26 cellular contexts compared by ENCODE assay signal in the genomic region with DNA sequence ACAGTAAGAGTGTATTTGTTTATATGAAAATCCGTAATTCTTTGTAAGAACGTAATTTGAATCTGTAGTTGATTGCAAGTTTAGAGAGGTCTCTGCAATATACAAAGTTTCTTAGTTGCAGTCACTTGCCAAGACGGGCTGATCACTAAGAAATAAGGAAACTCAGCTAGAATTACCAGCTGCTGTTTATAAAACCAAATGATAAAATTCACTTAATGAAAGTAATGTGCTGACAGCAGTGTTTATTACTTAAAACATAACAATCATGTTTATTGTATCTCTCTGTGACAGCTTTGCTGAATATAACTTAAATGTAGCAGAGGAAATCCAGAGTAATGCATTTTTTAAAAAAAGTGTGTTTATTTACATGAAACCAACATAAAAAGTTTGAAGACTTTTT. TPM values are rescaled to one million over a fixed set of nuclear protein-coding genes. Genes with fewer than 3 reads are reported as not detected.
A peak's percentile ranks its signal among the peaks of the same experiment; 100 is the strongest.
DNase-seq lines count a peak whose midpoint lies in the region; ATAC-seq, FAIRE-seq and TF ChIP-seq lines count a peak whose summit lies in the region.
"Had no signal": no experiment of that assay in that cellular context is flagged by ENCODE, and none has a peak within 500 bp of the region (broad histone marks: within the 10 kb centered on the region; RNA-seq: fewer than 3 reads in every experiment).

No MANE protein-coding gene starts in this region.

- no peak for TF ChIP-seq RAD21 in HepG2 (CRISPR knock-in tag; IDR thresholded peaks at IDR 0.05)

- TF ChIP-seq CTCF in HepG2 (CRISPR knock-in tag; IDR thresholded peaks at IDR 0.05), result no peak
- TF ChIP-seq CTCF in right lobe of liver (IDR thresholded peaks at IDR 0.05), result no peak
- no peak for TF ChIP-seq CTCF in hepatocyte (IDR thresholded peaks at IDR 0.05; ENCODE audit: poor library complexity)

- H3K4me3 ChIP-seq in HepG2 (replicated peaks in 1 of 3; ENCODE audit: insufficient read depth in 1 of 3, low read depth in 2 of 3, low read length in 3 of 3) (no peak overlapping the region), right lobe of liver (no peak overlapping the region), hepatocyte (no peak overlapping the region), Karpas-422 (ENCODE audit: low read length) (no peak overlapping the region), MG63 (no peak overlapping the region)
- H3K4me3 ChIP-seq: GM23248 had no signal

- no TSS peak for BruUV-seq in HepG2 (replicated peaks; lab: Mats Ljungman, UMichigan)

- H3K79me2 ChIP-seq in HepG2 (ENCODE audit: insufficient read depth, low read length) (no peaks in the 10 kb centered on the region), hepatocyte (peaks cover 59% of the 10 kb centered on the region), Karpas-422 (ENCODE audit: low read length) (no peaks in the 10 kb centered on the region)

- CTCF ChIA-PET in HepG2 (lab: Yijun Ruan, JAX; ENCODE audit: low intra/inter-chr PET ratio, low total read pairs), result no interaction called here

- ATAC-seq in HepG2 (no peak), right lobe of liver (no peak), GM21619 (IDR thresholded peaks at IDR 0.05; ENCODE audit: unreplicated experiment) (no peak)

- H3K27me3 ChIP-seq in HepG2 (ENCODE audit: control insufficient read depth in 1 of 2, insufficient read depth in 2 of 2, low read length in 2 of 2) (no peaks in the 10 kb centered on the region), right lobe of liver (no peaks in the 10 kb centered on the region), hepatocyte (no peaks in the 10 kb centered on the region), Karpas-422 (ENCODE audit: low read length) (no peaks in the 10 kb centered on the region), MG63 (no peaks in the 10 kb centered on the region)

- 95% methylated on average over 3 of the region's 3 CpGs for WGBS in HepG2 (ENCODE audit: low lambda C conversion rate)
- WGBS in right lobe of liver (ENCODE audit: insufficient coverage, low coverage, low lambda C conversion rate, missing lambda C conversion rate), result 50% methylated on average over 3 of the region's 3 CpGs
- WGBS in hepatocyte (ENCODE audit: low lambda C conversion rate, missing lambda C conversion rate), result 48% methylated on average over 3 of the region's 3 CpGs

- POLR2A ChIA-PET in HepG2 (lab: Yijun Ruan, JAX), result interaction anchor here (1.4 kb wide), 1 partner anchor 14 kb away, joined by 4 read pairs; no protein-coding TSS in a partner anchor

- DNase-seq in HepG2 (ENCODE audit: low spot score), result no peak
- DNase-seq in right lobe of liver, result no peak
- peak; percentile 17 for DNase-seq in dedifferentiated amniotic fluid mesenchymal stem cell (ENCODE audit: extremely low spot score)
- DNase-seq in hepatocyte (ENCODE audit: low spot score), result no peak
- DNase-seq in Karpas-422, result no peak
- DNase-seq in MG63, result no peak
- DNase-seq: 8988T; GM23248; H7; HFFc6; NCI-H1092; NCI-H1417 treated with DMSO at 0.1 percent for 48 hours; NCI-H1694 treated with DMSO at 0.1 percent for 48 hours; NCI-H2081 treated with DMSO at 0.1 percent for 48 hours; NCI-H2171; NCI-H345; NCI-H510A treated with DMSO at 0.1 percent for 48 hours; NCI-H774; NK-92 treated with Interleukin-12 subunit alpha and Interleukin-12 subunit beta, amount 100 ng/mL, for 24 hours; SHP77; SW 1271 had no signal

- TF ChIP-seq POLR2A in HepG2 (IDR thresholded peaks at IDR 0.05; ENCODE audit: insufficient read depth in 1 of 2, low read depth in 2 of 2, low read length in 2 of 2) (no peak), right lobe of liver (IDR thresholded peaks at IDR 0.05) (no peak)

- H3K36me3 ChIP-seq in HepG2 (replicated peaks in 1 of 2; ENCODE audit: control insufficient read depth in 1 of 2, insufficient read depth in 2 of 2, low read length in 2 of 2) (no peaks in the 10 kb centered on the region), right lobe of liver (no peaks in the 10 kb centered on the region), hepatocyte (replicated peaks; ENCODE audit: insufficient read depth, low read depth) (no peaks in the 10 kb centered on the region), Karpas-422 (ENCODE audit: insufficient read depth, low read length) (no peaks in the 10 kb centered on the region), MG63 (no peaks in the 10 kb centered on the region)

- H3K4me2 ChIP-seq in HepG2 (ENCODE audit: low read depth, low read length), result no peak overlapping the region
- peak overlapping the region; percentile 6 for H3K4me2 ChIP-seq in hepatocyte
- no peak overlapping the region for H3K4me2 ChIP-seq in Karpas-422 (ENCODE audit: low read depth, low read length, poor library complexity, severe bottlenecking)
- H3K4me2 ChIP-seq: KMS-11 had no signal

- H3K9me2 ChIP-seq in hepatocyte (replicated peaks; ENCODE audit: insufficient read depth), result no peaks in the 10 kb centered on the region
- H3K9me2 ChIP-seq in Karpas-422 (replicated peaks; ENCODE audit: insufficient read depth, low read length), result no peaks in the 10 kb centered on the region

- H2AFZ ChIP-seq in HepG2 (ENCODE audit: low read length) (no peak overlapping the region), hepatocyte (no peak overlapping the region), Karpas-422 (ENCODE audit: low read length) (no peak overlapping the region)
- H2AFZ ChIP-seq: GM23248 had no signal

- intact Hi-C loops in HepG2 (cut with micrococcal nuclease; ENCODE audit: unreplicated experiment), result no loop called here
- intact Hi-C loops in right lobe of liver (cut with DNase I), result no loop called here

- no peaks in the 10 kb centered on the region for H4K20me1 ChIP-seq in HepG2 (ENCODE audit: insufficient read depth, low read length)
- peaks cover 4% of the 10 kb centered on the region for H4K20me1 ChIP-seq in hepatocyte (ENCODE audit: insufficient read depth, poor library complexity, severe bottlenecking)
- H4K20me1 ChIP-seq in Karpas-422 (ENCODE audit: insufficient read depth, low read depth, low read length), result no peaks in the 10 kb centered on the region

- peaks cover 8% of the 10 kb centered on the region; the same call in 1 of the 2 replicates for H3K4me1 ChIP-seq in HepG2 (ENCODE audit: insufficient read depth, low read length)
- no peaks in the 10 kb centered on the region for H3K4me1 ChIP-seq in right lobe of liver
- H3K4me1 ChIP-seq in hepatocyte (ENCODE audit: insufficient read depth), result no peaks in the 10 kb centered on the region
- H3K4me1 ChIP-seq in Karpas-422 (ENCODE audit: low read length), result no peaks in the 10 kb centered on the region

- FAIRE-seq in HepG2 (lab: Jason Lieb, UNC), result no peak
- FAIRE-seq: GM18507 had no signal

- in situ Hi-C loops in HepG2 (cut with HindIII; ENCODE audit: extremely low pct_ligation_motif_present, low pct_unique_long_range_greater_than_20kb), result no loop called here

- no peak for TF ChIP-seq EP300 in HepG2 (IDR thresholded peaks at IDR 0.05; ENCODE audit: low read depth in 2 of 2, low read length in 2 of 2)
- no peak for TF ChIP-seq EP300 in HepG2 (CRISPR knock-in tag; IDR thresholded peaks at IDR 0.05; ENCODE audit: borderline replicate concordance)

- H3K9ac ChIP-seq in HepG2 (ENCODE audit: insufficient read depth, low read depth, low read length) (no peak overlapping the region), Karpas-422 (ENCODE audit: low read length) (no peak overlapping the region)
- H3K9ac ChIP-seq: GM23248, KMS-11 had no signal

- no peak overlapping the region for H3K27ac ChIP-seq in HepG2 (ENCODE audit: extremely low read length, insufficient read depth, low read length)
- H3K27ac ChIP-seq in right lobe of liver, result no peak overlapping the region
- H3K27ac ChIP-seq in hepatocyte, result no peak overlapping the region
- no peak overlapping the region for H3K27ac ChIP-seq in Karpas-422 (ENCODE audit: low read length)
- H3K27ac ChIP-seq: GM23248, KMS-11, RWPE1 had no signal

- H3K9me3 ChIP-seq in HepG2 (ENCODE audit: low read length), result no peaks in the 10 kb centered on the region
- H3K9me3 ChIP-seq in right lobe of liver, result no peaks in the 10 kb centered on the region
- H3K9me3 ChIP-seq in hepatocyte (ENCODE audit: low read depth), result no peaks in the 10 kb centered on the region
- H3K9me3 ChIP-seq in Karpas-422 (ENCODE audit: low read length), result no peaks in the 10 kb centered on the region
- H3K9me3 ChIP-seq in MG63, result no peaks in the 10 kb centered on the region

TF ChIP-seq in HepG2, 621 proteins besides CTCF, POLR2A, EP300 and RAD21:
- TF ChIP-seq SP140L (CRISPR knock-in tag; IDR thresholded peaks at IDR 0.05; ENCODE audit: borderline replicate concordance) (no peak), KAT7 (CRISPR knock-in tag; IDR thresholded peaks at IDR 0.05; ENCODE audit: borderline replicate concordance) (no peak), MAFK (conservative IDR thresholded peaks at IDR 0.05 in 1 of 2, IDR thresholded peaks at IDR 0.05 in 1 of 2; ENCODE audit: low read length in 2 of 2) (peak; percentile 22 to 46; a peak in 2 of 4 replicates)

RNA-seq across cellular contexts. Expression of gene SRGAP1, which starts 31.2 kb away (rescaled TPM):
- total RNA-seq in HepG2 (2016; rRNA removed; fragmentation: Illumina TruSeq; extraction: Trizol), result 1.6 and 1.8 TPM in 2 replicates
- 1.1 and 1.8 TPM in 2 replicates for total RNA-seq in HepG2 (2016; cell fraction: cytosol; rRNA removed; fragmentation: Illumina TruSeq; extraction: Trizol; ENCODE audit: low read depth)
- total RNA-seq in HepG2 (2016; cell fraction: insoluble cytoplasmic fraction; rRNA removed; fragmentation: Illumina TruSeq; extraction: Trizol), result 1.2 and 2.0 TPM in 2 replicates
- total RNA-seq in HepG2 (2016; cell fraction: membrane; rRNA removed; fragmentation: Illumina TruSeq; extraction: Trizol), result 1.00 and 1.2 TPM in 2 replicates
- 4.3 and 5.0 TPM in 2 replicates for total RNA-seq in HepG2 (2016; cell fraction: nucleus; rRNA removed; fragmentation: Illumina TruSeq; extraction: Trizol)
- 3.1 and 3.4 TPM in 2 replicates for polyA plus RNA-seq in HepG2 (2011; rRNA removed)
- 1.2 and 1.7 TPM in 2 replicates for polyA plus RNA-seq in HepG2 (2011; cell fraction: cytosol; rRNA removed)
- polyA plus RNA-seq in HepG2 (2011; cell fraction: nucleus; rRNA removed), result 3.4 and 8.0 TPM in 2 replicates
- 0.42 and 0.83 TPM in 2 replicates for polyA plus RNA-seq in HepG2 (2012)
- 0.07 and 0.18 TPM in 2 replicates for polyA plus RNA-seq in HepG2 (2016; cell fraction: cytosol; fragmentation: Illumina TruSeq; extraction: Trizol; ENCODE audit: low read depth)
- polyA plus RNA-seq in HepG2 (2016; cell fraction: insoluble cytoplasmic fraction; fragmentation: Illumina TruSeq; extraction: Trizol; ENCODE audit: low read depth), result 1.2 and 1.5 TPM in 2 replicates
- polyA plus RNA-seq in HepG2 (2016; cell fraction: membrane; fragmentation: Illumina TruSeq; extraction: Trizol; ENCODE audit: low read depth), result 0.26 and 0.30 TPM in 2 replicates
- 2.9 and 3.1 TPM in 2 replicates for polyA plus RNA-seq in HepG2 (2016; cell fraction: nucleus; fragmentation: Illumina TruSeq; extraction: Trizol; ENCODE audit: insufficient read depth, low read depth)
- polyA minus RNA-seq in HepG2 (2011; rRNA and poly(A)+ RNA removed; ENCODE audit: low replicate concordance), result 10.5 and 17.4 TPM in 2 replicates
- 4.3 and 4.9 TPM in 2 replicates for polyA minus RNA-seq in HepG2 (2011; cell fraction: cytosol; rRNA and poly(A)+ RNA removed)
- 24.1 and 26.9 TPM in 2 replicates for polyA minus RNA-seq in HepG2 (2011; cell fraction: nucleus; rRNA and poly(A)+ RNA removed)
- 1 to 10 TPM; 1.3 to 5.0 (median 3.0) TPM for total RNA-seq in right lobe of liver
- 10.8 and 18.9 TPM in 2 replicates for total RNA-seq in hepatocyte
- 9.2 and 12.3 TPM in 2 replicates for polyA plus RNA-seq in hepatocyte
- 0.14 TPM in 1 of 2 replicates, not detected in the other for total RNA-seq in Karpas-422 (2014; rRNA removed; shearing (Covaris generic); ENCODE audit: low replicate concordance)
- 0.81 and 0.99 TPM in 2 replicates for total RNA-seq in MG63 (2014; rRNA removed; shearing (Covaris generic); ENCODE audit: low replicate concordance)
- polyA plus RNA-seq: IgD-negative memory B cell had no signal
